8 cellular contexts compared by ENCODE assay signal in genomic region chr15:50358805-50359204, GRCh38. TPM values are rescaled to one million over a fixed set of nuclear protein-coding genes. Genes with fewer than 3 reads are reported as not detected.
A peak's percentile ranks its signal among the peaks of the same experiment; 100 is the strongest.
DNase-seq lines count a peak whose midpoint lies in the region; ATAC-seq and TF ChIP-seq lines count a peak whose summit lies in the region.

No MANE protein-coding gene starts in this region.

- H3K27me3 ChIP-seq in BJ (ENCODE audit: control insufficient read depth, insufficient read depth, low read length), result no peaks in the 10 kb centered on the region

- peaks cover 2% of the 10 kb centered on the region; the same call in 1 of the 2 replicates for H3K36me3 ChIP-seq in BJ (ENCODE audit: control insufficient read depth, insufficient read depth, low read length)

- CTCF ChIA-PET in BJ (lab: Yijun Ruan, JAX), result interaction anchor here (0.6 to 0.9 kb wide), 3 partner anchors 60 to 972 kb away, joined by 3 to 6 read pairs (median 3); no protein-coding TSS in a partner anchor

- H3K4me3 ChIP-seq in BJ (ENCODE audit: low read depth, low read length) (no peak overlapping the region), epithelial cell of esophagus (ENCODE audit: low read length) (no peak overlapping the region)

- peak; percentile 55 for TF ChIP-seq CTCF in BJ (IDR thresholded peaks at IDR 0.05; ENCODE audit: insufficient read depth, low read depth, low read length)
- TF ChIP-seq CTCF in GM13977 (IDR thresholded peaks at IDR 0.05; ENCODE audit: extremely low read depth, insufficient read depth, missing control alignments), result peak; percentile 47
- TF ChIP-seq CTCF in epithelial cell of esophagus (IDR thresholded peaks at IDR 0.05; ENCODE audit: insufficient read depth, low read depth, low read length, missing control alignments), result peak; percentile 52

- in situ Hi-C loops in GM13977 (cut with MboI; ENCODE audit: low pct_unique_long_range_greater_than_20kb, low sequenced_read_pairs, unreplicated experiment), result no loop called here

- ATAC-seq in HG03159 (IDR thresholded peaks at IDR 0.05; ENCODE audit: unreplicated experiment) (no peak), GM19395 (IDR thresholded peaks at IDR 0.05; ENCODE audit: unreplicated experiment) (no peak), HG03095 (IDR thresholded peaks at IDR 0.05; ENCODE audit: unreplicated experiment) (no peak)

- no peak for DNase-seq in BJ (ENCODE audit: low read depth)
- DNase-seq in GM13977 (ENCODE audit: low spot score), result peak; percentile 50
- DNase-seq in RPMI7951 (ENCODE audit: low read depth), result peak; percentile 63
- DNase-seq in epithelial cell of esophagus (ENCODE audit: low read depth), result peak; percentile 54
- no peak for DNase-seq in Ammon's horn (ENCODE audit: low spot score)

- POLR2A ChIA-PET in BJ (lab: Charles Lee), result no interaction called here

RNA-seq across cellular contexts. Expression of gene GABPB1, which starts 3.8 kb away (rescaled TPM):
- polyA plus RNA-seq in BJ (2011; rRNA removed), result 17.1 and 21.9 TPM in 2 replicates
- 12.6 and 15.9 TPM in 2 replicates for polyA minus RNA-seq in BJ (2011; rRNA and poly(A)+ RNA removed)
- 67.2 and 78.1 TPM in 2 replicates for total RNA-seq in RPMI7951 (2014; rRNA removed; shearing (Covaris generic))

Comparison
In these comparisons a context has a peak if more than half of its experiments do, and no peak if none do; other contexts are left out.
1. DNase-seq: peak in GM13977 (single experiment), RPMI7951 (single experiment) and epithelial cell of esophagus (single experiment); none in BJ (single experiment) and Ammon's horn (single experiment).
2. Peak in every context shown above with its lines, with median percentiles within 50 percentile points of each other: CTCF ChIP-seq.